ENCODE assay signal across 28 cellular contexts in genomic region chr9:2824054-2824453, GRCh38.
"Had no signal": no experiment of that assay in that cellular context is flagged by ENCODE, and none has a peak within 500 bp of the region (broad histone marks: within the 10 kb centered on the region; RNA-seq: fewer than 3 reads in every experiment).

No MANE protein-coding gene starts in this region.

- H3K27me3 ChIP-seq: ascending aorta, esophagus muscularis mucosa, heart right ventricle, upper lobe of left lung, vagina had no signal

- H3K4me3 Mint-ChIP-seq: activated CD8-positive, alpha-beta memory T cell treated with anti-CD3 and anti-CD28 coated beads, Interleukin-2, amount 10 ng/mL, durations not matched to agents 7 days and 5 days; activated CD8-positive, alpha-beta T cell treated with anti-CD3 and anti-CD28 coated beads, Interleukin-2, amount 10 ng/mL, durations not matched to agents 7 days and 5 days; activated naive CD4-positive, alpha-beta T cell treated with anti-CD3 and anti-CD28 coated beads, Interleukin-2, amount 10 ng/mL, durations not matched to agents 7 days and 5 days; activated naive CD8-positive, alpha-beta T cell treated with anti-CD3 and anti-CD28 coated beads, Interleukin-2, amount 10 ng/mL, durations not matched to agents 7 days and 5 days; brain; endodermal cell; natural killer cell treated with Interleukin-12 subunit alpha and Interleukin-12 subunit beta and Interleukin-15 and Interleukin-18, amount 100 ng/mL, for 72 hours; stimulated activated naive CD8-positive, alpha-beta T cell treated with anti-CD3 and anti-CD28 coated beads, Interleukin-15, amount 100 ng/mL, for 72 hours; T-helper 17 cell had no signal

- H3K4me1 Mint-ChIP-seq: activated CD8-positive, alpha-beta memory T cell treated with anti-CD3 and anti-CD28 coated beads, Interleukin-2, amount 10 ng/mL, durations not matched to agents 7 days and 5 days; activated naive CD4-positive, alpha-beta T cell treated with anti-CD3 and anti-CD28 coated beads, Interleukin-2, amount 10 ng/mL, durations not matched to agents 7 days and 5 days; brain had no signal

- H3K27me3 Mint-ChIP-seq: activated CD8-positive, alpha-beta memory T cell treated with anti-CD3 and anti-CD28 coated beads, Interleukin-2, amount 10 ng/mL, durations not matched to agents 7 days and 5 days; activated naive CD4-positive, alpha-beta T cell treated with anti-CD3 and anti-CD28 coated beads, Interleukin-2, amount 10 ng/mL, durations not matched to agents 7 days and 5 days; activated naive CD8-positive, alpha-beta T cell treated with anti-CD3 and anti-CD28 coated beads, Interleukin-2, amount 10 ng/mL, durations not matched to agents 7 days and 5 days; brain; natural killer cell treated with Interleukin-12 subunit alpha and Interleukin-12 subunit beta and Interleukin-15 and Interleukin-18, amount 100 ng/mL, for 72 hours; stimulated activated naive CD8-positive, alpha-beta T cell treated with anti-CD3 and anti-CD28 coated beads, Interleukin-15, amount 100 ng/mL, for 72 hours; T-helper 17 cell had no signal

- H3K27ac ChIP-seq: ascending aorta, esophagus muscularis mucosa, left ventricle myocardium inferior, skin epidermis, upper lobe of left lung, vagina, WERI-Rb-1 had no signal

- H3K4me1 ChIP-seq: ascending aorta, vagina had no signal

- H3K27ac Mint-ChIP-seq: activated CD8-positive, alpha-beta memory T cell treated with anti-CD3 and anti-CD28 coated beads, Interleukin-2, amount 10 ng/mL, durations not matched to agents 7 days and 5 days; activated CD8-positive, alpha-beta T cell treated with anti-CD3 and anti-CD28 coated beads, Interleukin-2, amount 10 ng/mL, durations not matched to agents 7 days and 5 days; activated naive CD4-positive, alpha-beta T cell treated with anti-CD3 and anti-CD28 coated beads, Interleukin-2, amount 10 ng/mL, durations not matched to agents 7 days and 5 days; activated naive CD8-positive, alpha-beta T cell treated with anti-CD3 and anti-CD28 coated beads, Interleukin-2, amount 10 ng/mL, durations not matched to agents 7 days and 5 days; natural killer cell treated with Interleukin-12 subunit alpha and Interleukin-12 subunit beta and Interleukin-15 and Interleukin-18, amount 100 ng/mL, for 72 hours; stimulated activated naive CD8-positive, alpha-beta T cell treated with anti-CD3 and anti-CD28 coated beads, Interleukin-15, amount 100 ng/mL, for 72 hours; T-helper 17 cell had no signal

- ATAC-seq: activated CD8-positive, alpha-beta memory T cell treated with anti-CD3 and anti-CD28 coated beads, Interleukin-2, amount 10 ng/mL, durations not matched to agents 7 days and 5 days; sciatic nerve; T-helper 17 cell had no signal

- H3K9me3 ChIP-seq: ascending aorta, esophagus muscularis mucosa, heart right ventricle, left ventricle myocardium inferior, mucosa of descending colon, upper lobe of left lung, vagina had no signal

- H3K9me3 Mint-ChIP-seq: activated naive CD4-positive, alpha-beta T cell treated with anti-CD3 and anti-CD28 coated beads, Interleukin-2, amount 10 ng/mL, durations not matched to agents 7 days and 5 days; activated naive CD8-positive, alpha-beta T cell treated with anti-CD3 and anti-CD28 coated beads, Interleukin-2, amount 10 ng/mL, durations not matched to agents 7 days and 5 days; brain; endodermal cell; natural killer cell treated with Interleukin-12 subunit alpha and Interleukin-12 subunit beta and Interleukin-15 and Interleukin-18, amount 100 ng/mL, for 72 hours; stimulated activated naive CD8-positive, alpha-beta T cell treated with anti-CD3 and anti-CD28 coated beads, Interleukin-15, amount 100 ng/mL, for 72 hours had no signal

- H3K4me3 ChIP-seq: ascending aorta, esophagus muscularis mucosa, heart right ventricle, left ventricle myocardium inferior, lung, mucosa of descending colon, skin epidermis, upper lobe of left lung, vagina had no signal

- DNase-seq: activated CD4-positive, CD25-positive, alpha-beta regulatory T cell treated with anti-CD3 and anti-CD28 coated beads, Interleukin-2, amount 50 U/mL, for 72 hours; activated CD8-positive, alpha-beta memory T cell treated with anti-CD3 and anti-CD28 coated beads, Interleukin-2, amount 10 ng/mL, durations not matched to agents 7 days and 5 days; activated CD8-positive, alpha-beta T cell treated with anti-CD3 and anti-CD28 coated beads, Interleukin-2, amount 10 ng/mL, durations not matched to agents 7 days and 5 days; activated gamma-delta T cell; activated naive CD8-positive, alpha-beta T cell treated with anti-CD3 and anti-CD28 coated beads, Interleukin-2, amount 10 ng/mL, durations not matched to agents 7 days and 5 days; caudate nucleus; foreskin melanocyte; heart right ventricle; left ventricle myocardium inferior; mucosa of descending colon; stimulated activated CD4-positive, alpha-beta T cell treated with anti-CD3 and anti-CD28 coated beads, Interleukin-12 subunit alpha, Interleukin-12 subunit beta, amount 100 ng/mL, for 4 hours; stimulated activated CD4-positive, alpha-beta T cell treated with anti-CD3 and anti-CD28 coated beads, Interleukin-4, amount 100 ng/mL, for 1 hour; stimulated activated naive CD8-positive, alpha-beta T cell treated with anti-CD3 and anti-CD28 coated beads, Interleukin-15, amount 100 ng/mL, for 72 hours; substantia nigra; T-helper 17 cell; T1000 had no signal
